8 cellular contexts compared by ENCODE assay signal in genomic region chr7:1579481-1580421, GRCh38. TPM values are rescaled to one million over a fixed set of nuclear protein-coding genes. Genes with fewer than 3 reads are reported as not detected.
DNase-seq lines count a peak whose midpoint lies in the region; ATAC-seq and TF ChIP-seq lines count a peak whose summit lies in the region.

No MANE protein-coding gene starts in this region.

- H3K27me3 Mint-ChIP-seq in IgD-negative memory B cell, result no peaks in the 10 kb centered on the region
- no peaks in the 10 kb centered on the region for H3K27me3 Mint-ChIP-seq in activated T-helper 2 cell treated with anti-CD3 and anti-CD28 coated beads, Interferon-gamma antibody, Interleukin-2, Interleukin-4, amounts not matched to agents 10 μg/mL and 5 μg/mL and 100 μg/mL, durations not matched to agents 14 hours and 24 hours and 36 hours (ENCODE audit: low read depth)

- DNase-seq in NCI-H1417 (lab: John Stamatoyannopoulos, UW) (peak; percentile 55 to 79 (median 59)), NCI-H1417 treated with DMSO at 0.1 percent for 48 hours (lab: John Stamatoyannopoulos, UW) (no peak), RWPE1 (ENCODE audit: low spot score) (peak; percentile 76), fibroblast of villous mesenchyme (ENCODE audit: low read depth) (peak; percentile 46), omental fat pad (ENCODE audit: low spot score) (peak; percentile 41), tibial artery (peak; percentile 53 to 80)
- DNase-seq in activated T-helper 2 cell treated with anti-CD3 and anti-CD28 coated beads, Interferon-gamma antibody, Interleukin-2, Interleukin-4, amounts not matched to agents 10 μg/mL and 5 μg/mL and 100 μg/mL, durations not matched to agents 14 hours and 24 hours and 36 hours (ENCODE audit: low spot score), result peak; percentile 54

- CTCF ChIA-PET in RWPE1 (lab: Yijun Ruan, JAX), result interaction anchor here (0.6 to 0.9 kb wide), 10 partner anchors 106 to 768 kb away, joined by 3 to 9 read pairs (median 4); no protein-coding TSS in a partner anchor

- TF ChIP-seq CTCF in RWPE1 (conservative IDR thresholded peaks at IDR 0.05; ENCODE audit: low read depth) (peak; percentile 95), fibroblast of villous mesenchyme (IDR thresholded peaks at IDR 0.05; ENCODE audit: insufficient read depth, low read depth, low read length) (peak; percentile 85), omental fat pad (IDR thresholded peaks at IDR 0.05) (peak in 1 of 3 donors; percentile 18), tibial artery (IDR thresholded peaks at IDR 0.05) (peak; percentile 78 to 82)

- H3K27ac Mint-ChIP-seq in IgD-negative memory B cell, result peak overlapping the region in 2 of 3 donors; percentile 0 to 61
- no peak overlapping the region for H3K27ac Mint-ChIP-seq in activated T-helper 2 cell treated with anti-CD3 and anti-CD28 coated beads, Interferon-gamma antibody, Interleukin-2, Interleukin-4, amounts not matched to agents 10 μg/mL and 5 μg/mL and 100 μg/mL, durations not matched to agents 14 hours and 24 hours and 36 hours

- ATAC-seq in omental fat pad (ENCODE audit: low FRiP score), result peak; percentile 90

- no peaks in the 10 kb centered on the region for H3K9me3 ChIP-seq in tibial artery

- POLR2A ChIA-PET in RWPE1 (lab: Yijun Ruan, JAX; ENCODE audit: low non-redundant PET), result no interaction called here

- peaks cover 0 to 17% (median 0%) of the 10 kb centered on the region in 3 donors for H3K36me3 ChIP-seq in tibial artery

- no peaks in the 10 kb centered on the region for H3K9me3 Mint-ChIP-seq in IgD-negative memory B cell
- no peaks in the 10 kb centered on the region for H3K9me3 Mint-ChIP-seq in activated T-helper 2 cell treated with anti-CD3 and anti-CD28 coated beads, Interferon-gamma antibody, Interleukin-2, Interleukin-4, amounts not matched to agents 10 μg/mL and 5 μg/mL and 100 μg/mL, durations not matched to agents 14 hours and 24 hours and 36 hours

- H3K4me3 ChIP-seq in fibroblast of villous mesenchyme (ENCODE audit: low read depth, low read length), result no peak overlapping the region
- H3K4me3 ChIP-seq in tibial artery, result no peak overlapping the region

- peaks cover 7 to 10% (median 9%) of the 10 kb centered on the region in 3 donors for H3K4me1 Mint-ChIP-seq in IgD-negative memory B cell
- peaks cover 4% of the 10 kb centered on the region for H3K4me1 Mint-ChIP-seq in activated T-helper 2 cell treated with anti-CD3 and anti-CD28 coated beads, Interferon-gamma antibody, Interleukin-2, Interleukin-4, amounts not matched to agents 10 μg/mL and 5 μg/mL and 100 μg/mL, durations not matched to agents 14 hours and 24 hours and 36 hours (ENCODE audit: low read depth)

- peaks cover 0 to 7% (median 0%) of the 10 kb centered on the region in 4 donors for H3K4me1 ChIP-seq in tibial artery

- H3K27ac ChIP-seq in RWPE1 (no peak overlapping the region), tibial artery (no peak overlapping the region)

- no peaks in the 10 kb centered on the region for H3K27me3 ChIP-seq in tibial artery

- intact Hi-C loops in activated T-helper 2 cell treated with anti-CD3 and anti-CD28 coated beads, Interferon-gamma antibody, Interleukin-2, Interleukin-4, amounts not matched to agents 10 μg/mL and 5 μg/mL and 100 μg/mL, durations not matched to agents 14 hours and 24 hours and 36 hours (cut with micrococcal nuclease), result loop anchor here (1.0 to 10.0 kb wide), 3 partner anchors 665 to 825 kb away; partner anchors contain the start of genes CHST12, MRM2 and NUDT1
- intact Hi-C loops in tibial artery (cut with DNase I; ENCODE audit: low total_unique reads), result loop anchor here (2.0 to 10.0 kb wide), 3 partner anchors 135 to 768 kb away; no protein-coding TSS in a partner anchor

- H3K36me3 Mint-ChIP-seq in IgD-negative memory B cell, result peaks cover 2% of the 10 kb centered on the region
- no peaks in the 10 kb centered on the region for H3K36me3 Mint-ChIP-seq in activated T-helper 2 cell treated with anti-CD3 and anti-CD28 coated beads, Interferon-gamma antibody, Interleukin-2, Interleukin-4, amounts not matched to agents 10 μg/mL and 5 μg/mL and 100 μg/mL, durations not matched to agents 14 hours and 24 hours and 36 hours (ENCODE audit: low read depth)

- peak overlapping the region in 1 of 4 donors; percentile 28 for H3K4me3 Mint-ChIP-seq in IgD-negative memory B cell
- H3K4me3 Mint-ChIP-seq in activated T-helper 2 cell treated with anti-CD3 and anti-CD28 coated beads, Interferon-gamma antibody, Interleukin-2, Interleukin-4, amounts not matched to agents 10 μg/mL and 5 μg/mL and 100 μg/mL, durations not matched to agents 14 hours and 24 hours and 36 hours (ENCODE audit: low read depth), result no peak overlapping the region

RNA-seq across cellular contexts. Expression of gene PSMG3, which starts 9.9 kb away (rescaled TPM):
- polyA plus RNA-seq in IgD-negative memory B cell, result 42.5 TPM
- total RNA-seq in activated T-helper 2 cell treated with anti-CD3 and anti-CD28 coated beads, Interferon-gamma antibody, Interleukin-2, Interleukin-4, amounts not matched to agents 10 μg/mL and 5 μg/mL and 100 μg/mL, durations not matched to agents 14 hours and 24 hours and 36 hours, result 44.5 and 45.9 TPM in 2 replicates
- total RNA-seq in fibroblast of villous mesenchyme, result 24.6 and 30.9 TPM in 2 replicates
- 10 to 100 TPM; 22.0 to 37.7 (median 28.4) TPM for total RNA-seq in omental fat pad

RNA-seq across cellular contexts. Expression of gene TMEM184A, which starts 23.7 kb away (rescaled TPM):
- 0.08 TPM for polyA plus RNA-seq in IgD-negative memory B cell
- total RNA-seq in activated T-helper 2 cell treated with anti-CD3 and anti-CD28 coated beads, Interferon-gamma antibody, Interleukin-2, Interleukin-4, amounts not matched to agents 10 μg/mL and 5 μg/mL and 100 μg/mL, durations not matched to agents 14 hours and 24 hours and 36 hours, result 0.23 TPM in 1 of 2 replicates, not detected in the other
- total RNA-seq in fibroblast of villous mesenchyme (0.64 and 0.86 TPM in 2 replicates), omental fat pad (1 to 10 TPM in 1 of 4 donors, under 1 TPM in 2, not detected in 1; 0.19 to 3.1 (median 0.32) TPM)

RNA-seq across cellular contexts. Expression of gene MAFK, which starts 49.2 kb away (rescaled TPM):
- polyA plus RNA-seq in IgD-negative memory B cell, result 0.81 TPM
- total RNA-seq in activated T-helper 2 cell treated with anti-CD3 and anti-CD28 coated beads, Interferon-gamma antibody, Interleukin-2, Interleukin-4, amounts not matched to agents 10 μg/mL and 5 μg/mL and 100 μg/mL, durations not matched to agents 14 hours and 24 hours and 36 hours, result 29.6 and 30.4 TPM in 2 replicates
- 21.6 and 26.4 TPM in 2 replicates for total RNA-seq in fibroblast of villous mesenchyme
- total RNA-seq in omental fat pad, result 10 to 100 TPM; 30.7 to 57.6 (median 32.7) TPM
